In the genomic region with DNA sequence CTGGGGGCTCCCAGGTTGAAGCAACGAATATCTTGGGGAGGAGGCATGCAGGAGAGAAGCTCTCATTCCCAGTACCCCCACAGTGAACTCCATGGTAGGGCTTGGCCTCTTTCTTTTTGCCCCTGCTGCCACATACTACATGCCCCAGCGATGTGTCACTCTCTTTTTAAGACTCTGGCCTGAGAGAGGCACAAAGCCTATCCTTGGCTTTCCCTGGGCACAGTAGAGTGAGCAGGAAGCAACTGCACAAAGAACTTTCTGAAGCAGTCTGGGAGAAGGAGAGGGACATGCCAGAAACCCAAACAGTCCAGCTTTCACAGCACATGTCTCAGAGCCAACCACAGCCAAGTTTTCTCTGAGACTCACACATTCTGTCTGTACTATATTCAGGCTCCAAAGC, we compare ENCODE assay signal across 24 cellular contexts. TPM values are rescaled to one million over a fixed set of nuclear protein-coding genes. Genes with fewer than 3 reads are reported as not detected.
"Had no signal": no experiment of that assay in that cellular context is flagged by ENCODE, and none has a peak within 500 bp of the region (broad histone marks: within the 10 kb centered on the region; RNA-seq: fewer than 3 reads in every experiment).

No MANE protein-coding gene starts in this region.

- H3K4me2 ChIP-seq: SK-N-SH had no signal

- H3K9ac ChIP-seq: SK-N-SH had no signal

- H3K27ac ChIP-seq: RWPE1 had no signal

- H3K9me3 ChIP-seq: MG63, SK-N-SH had no signal

- H3K27me3 ChIP-seq: MG63 had no signal

- DNase-seq: IMR-90, Karpas-422, KG1, MG63, NCI-H1092, NCI-H1105 treated with DMSO at 0.1 percent for 48 hours, NCI-H1417 treated with DMSO at 0.1 percent for 48 hours, NCI-H146, NCI-H1694 treated with DMSO at 0.1 percent for 48 hours, NCI-H1930, NCI-H2081, NCI-H2107, NCI-H226, NCI-H446, NCI-H510A, NCI-H524 treated with DMSO at 0.1 percent for 48 hours, NCI-H69, NCI-H774, PC-3, SHP77, SK-N-SH had no signal

- ATAC-seq: HepG2, Panc1, PC-3 had no signal

- H3K36me3 ChIP-seq: MG63 had no signal

- H3K4me3 ChIP-seq: MG63 had no signal

RNA-seq across cellular contexts. Expression of gene NALF2, which starts 8.0 kb away (rescaled TPM):
- total RNA-seq: IMR-90, PC-3 had no signal
- polyA plus RNA-seq: IMR-90 had no signal
